31 cellular contexts compared by ENCODE assay signal in genomic region chr22:42799061-42799460, GRCh38.
"Had no signal": no experiment of that assay in that cellular context is flagged by ENCODE, and none has a peak within 500 bp of the region (broad histone marks: within the 10 kb centered on the region; RNA-seq: fewer than 3 reads in every experiment).

No MANE protein-coding gene starts in this region.

- H3K9me3 Mint-ChIP-seq: activated CD4-positive, alpha-beta memory T cell treated with anti-CD3 and anti-CD28 coated beads, Interleukin-2, amount 10 ng/mL, durations not matched to agents 7 days and 5 days; activated CD4-positive, alpha-beta T cell treated with anti-CD3 and anti-CD28 coated beads, Interleukin-2, amount 10 ng/mL, durations not matched to agents 24 days and 14 days; mesothelial cell of epicardium; naive B cell; neural crest cell; T-helper 1 cell treated with Interleukin-12 subunit alpha and Interleukin-12 subunit beta and Interleukin-4 antibody, amounts not matched to agents 30 μg/mL and 1 μg/mL, for 36 hours had no signal

- H3K4me1 Mint-ChIP-seq: mesothelial cell of epicardium, neural crest cell had no signal

- ATAC-seq: body of pancreas, gastroesophageal sphincter, left cardiac atrium, pancreas had no signal

- H3K9me3 ChIP-seq: body of pancreas, gastroesophageal sphincter, pancreas, right atrium auricular region, SK-N-SH, spleen had no signal

- H3K27me3 Mint-ChIP-seq: activated CD4-positive, alpha-beta memory T cell treated with anti-CD3 and anti-CD28 coated beads, Interleukin-2, amount 10 ng/mL, durations not matched to agents 7 days and 5 days; activated CD4-positive, alpha-beta T cell treated with anti-CD3 and anti-CD28 coated beads, Interleukin-2, amount 10 ng/mL, durations not matched to agents 24 days and 14 days; activated naive CD8-positive, alpha-beta T cell; naive B cell had no signal

- H3K27me3 ChIP-seq: body of pancreas, dorsolateral prefrontal cortex, gastroesophageal sphincter, hepatocyte, pancreas, right atrium auricular region, spleen had no signal

- H3K4me2 ChIP-seq: hepatocyte, SK-N-SH had no signal

- H3K4me3 Mint-ChIP-seq: activated CD4-positive, alpha-beta memory T cell treated with anti-CD3 and anti-CD28 coated beads, Interleukin-2, amount 10 ng/mL, durations not matched to agents 7 days and 5 days; activated CD4-positive, alpha-beta T cell treated with anti-CD3 and anti-CD28 coated beads, Interleukin-2, amount 10 ng/mL, durations not matched to agents 24 days and 14 days; activated naive CD8-positive, alpha-beta T cell; mesothelial cell of epicardium; naive B cell; neural crest cell; T-helper 1 cell treated with Interleukin-12 subunit alpha and Interleukin-12 subunit beta and Interleukin-4 antibody, amounts not matched to agents 30 μg/mL and 1 μg/mL, for 36 hours had no signal

- DNase-seq: activated CD4-positive, alpha-beta memory T cell treated with anti-CD3 and anti-CD28 coated beads, Interleukin-2, amount 10 ng/mL, durations not matched to agents 7 days and 5 days; activated CD4-positive, alpha-beta T cell treated with anti-CD3 and anti-CD28 coated beads, Interleukin-2, amount 10 ng/mL, durations not matched to agents 24 days and 14 days; activated CD4-positive, CD25-positive, alpha-beta regulatory T cell treated with anti-CD3 and anti-CD28 coated beads, Interleukin-2, amount 50 U/mL, for 72 hours; activated naive CD4-positive, alpha-beta T cell treated with Interleukin-2 at 50 U/mL for 16 hours; activated T-cell treated with anti-CD3 and anti-CD28 coated beads, Interleukin-2, amount 50 U/mL, for 48 hours; aorta; body of pancreas; cerebellar nuclear complex; dorsolateral prefrontal cortex; effector memory CD4-positive, alpha-beta T cell; left cardiac atrium; naive B cell; nucleus accumbens; pancreas; SK-N-SH; spleen; stimulated activated naive CD4-positive, alpha-beta T cell treated with Interleukin-2 at 50 U/mL for 16 hours; SW 1271; T-helper 9 cell; trophoblast cell had no signal

- H3K4me1 ChIP-seq: pancreas had no signal

- H3K4me3 ChIP-seq: body of pancreas, coronary artery, dorsolateral prefrontal cortex, gastroesophageal sphincter, hepatocyte, pancreas, right atrium auricular region, spleen had no signal

- H3K79me2 ChIP-seq: hepatocyte had no signal

- H2AFZ ChIP-seq: hepatocyte had no signal

- H3K27ac ChIP-seq: body of pancreas, coronary artery, hepatocyte, pancreas, right atrium auricular region, spleen had no signal

- H3K9ac ChIP-seq: SK-N-SH had no signal

- FAIRE-seq: endothelial cell of umbilical vein, keratinocyte, pancreas, TTC549 had no signal

- H3K27ac Mint-ChIP-seq: activated CD4-positive, alpha-beta memory T cell treated with anti-CD3 and anti-CD28 coated beads, Interleukin-2, amount 10 ng/mL, durations not matched to agents 7 days and 5 days; activated CD4-positive, alpha-beta T cell treated with anti-CD3 and anti-CD28 coated beads, Interleukin-2, amount 10 ng/mL, durations not matched to agents 24 days and 14 days; activated naive CD8-positive, alpha-beta T cell; mesothelial cell of epicardium; T-helper 1 cell treated with Interleukin-12 subunit alpha and Interleukin-12 subunit beta and Interleukin-4 antibody, amounts not matched to agents 30 μg/mL and 1 μg/mL, for 36 hours had no signal
